ENCODE assay signal across 11 cellular contexts in the genomic region with DNA sequence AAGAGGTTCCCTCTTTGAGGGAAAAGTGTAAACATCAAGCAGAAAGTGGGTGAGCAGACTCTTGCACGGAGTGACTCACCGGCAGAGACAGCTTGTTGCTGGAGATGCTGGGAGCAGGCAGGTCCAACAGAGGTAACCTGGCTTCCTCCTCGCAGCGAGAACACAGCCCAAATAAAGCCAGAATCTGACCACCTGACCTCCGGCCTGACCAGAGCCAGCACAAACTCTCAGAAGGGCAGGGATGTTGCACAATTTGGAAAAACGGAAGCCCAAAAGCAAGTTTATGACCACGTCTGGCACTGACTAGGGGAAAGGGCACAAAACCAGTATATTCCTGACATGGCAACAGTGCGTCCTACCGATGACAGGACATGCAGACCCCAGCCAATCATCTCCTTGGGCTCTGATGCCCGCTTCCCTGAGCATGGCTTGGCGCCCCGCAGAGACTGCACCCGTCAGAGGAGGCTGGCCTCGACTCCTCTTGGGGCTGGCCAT.
A peak's percentile ranks its signal among the peaks of the same experiment; 100 is the strongest.
DNase-seq lines count a peak whose midpoint lies in the region; ATAC-seq, FAIRE-seq and TF ChIP-seq lines count a peak whose summit lies in the region.
"Had no signal": no experiment of that assay in that cellular context is flagged by ENCODE, and none has a peak within 500 bp of the region (broad histone marks: within the 10 kb centered on the region; RNA-seq: fewer than 3 reads in every experiment).

No MANE protein-coding gene starts in this region.

- DNase-seq in AG20443 (ENCODE audit: low spot score) (peak; percentile 49), NCI-H69 (lab: John Stamatoyannopoulos, UW) (peak; percentile 24), midbrain (lab: John Stamatoyannopoulos, UW) (peak; percentile 16), NCI-H2227 (lab: John Stamatoyannopoulos, UW; ENCODE audit: unreplicated experiment) (no peak), H54 (ENCODE audit: insufficient read length, low spot score) (no peak), COR-L47 (lab: John Stamatoyannopoulos, UW) (no peak)
- DNase-seq: activated CD4-positive, alpha-beta T cell treated with anti-CD3 and anti-CD28 coated beads for 36 hours; HFFc6 had no signal

- ATAC-seq in SK-N-SH treated with all-trans-retinoic acid at 6 μM for 48 hours: no peak
- ATAC-seq: activated CD4-positive, alpha-beta T cell treated with anti-CD3 and anti-CD28 coated beads for 36 hours had no signal

- peak overlapping the region; percentile 66 for H3K4me3 ChIP-seq in endocrine pancreas (ENCODE audit: control insufficient read depth, insufficient read depth, low read length)

- H3K9me3 ChIP-seq in endocrine pancreas (ENCODE audit: control insufficient read depth, low read length): no peaks in the 10 kb centered on the region

- peaks cover 24% of the 10 kb centered on the region for H3K4me1 ChIP-seq in endocrine pancreas (ENCODE audit: control insufficient read depth, insufficient read depth, low read length)

- no peaks in the 10 kb centered on the region for H3K36me3 ChIP-seq in endocrine pancreas (ENCODE audit: control insufficient read depth, insufficient read depth, low read length)

- H3K27me3 ChIP-seq in endocrine pancreas (ENCODE audit: control insufficient read depth, insufficient read depth, low read length): no peaks in the 10 kb centered on the region

- TF ChIP-seq POLR2A in H54 (IDR thresholded peaks at IDR 0.05; ENCODE audit: low read depth, low read length): no peak

- no peak overlapping the region for H3K9ac ChIP-seq in endocrine pancreas (ENCODE audit: control insufficient read depth, insufficient read depth, low read length)

- no peak for FAIRE-seq in H54 (lab: Jason Lieb, UNC)
- FAIRE-seq: GM12892 had no signal

TF ChIP-seq in SK-N-SH treated with all-trans-retinoic acid at 6 μM for 48 hours, 23 proteins besides CTCF, POLR2A, EP300 and RAD21:
- TF ChIP-seq ESRRG (CRISPR knock-in tag; IDR thresholded peaks at IDR 0.05) (no peak), BACH2 (CRISPR knock-in tag; IDR thresholded peaks at IDR 0.05; ENCODE audit: borderline replicate concordance) (no peak), CSRNP3 (CRISPR knock-in tag; IDR thresholded peaks at IDR 0.05) (no peak), ZNF565 (CRISPR knock-in tag; conservative IDR thresholded peaks at IDR 0.05; ENCODE audit: low read depth) (no peak), ZFP30 (CRISPR knock-in tag; IDR thresholded peaks at IDR 0.05) (no peak), TCF4 (CRISPR knock-in tag; IDR thresholded peaks at IDR 0.05; ENCODE audit: borderline replicate concordance) (no peak), RARB (CRISPR knock-in tag; IDR thresholded peaks at IDR 0.05) (no peak), ARNTL (CRISPR knock-in tag; IDR thresholded peaks at IDR 0.05; ENCODE audit: borderline replicate concordance, low read depth) (no peak), ZNF8 (CRISPR knock-in tag; IDR thresholded peaks at IDR 0.05) (no peak)
TF ChIP-seq in SK-N-SH treated with all-trans-retinoic acid at 6 μM for 48 hours: peak in this region for 0.

Comparison
In these comparisons a context has a peak if more than half of its experiments do, and no peak if none do; other contexts are left out.
1. DNase-seq: peak in AG20443 (single experiment), NCI-H69 (single experiment) and midbrain (single experiment); none in NCI-H2227 (single experiment), H54 (single experiment) and COR-L47 (single experiment).